In genomic region chr5:147512640-147513334, GRCh38 we compare ENCODE assay signal across 21 cellular contexts. TPM values are rescaled to one million over a fixed set of nuclear protein-coding genes. Genes with fewer than 3 reads are reported as not detected.
DNase-seq lines count a peak whose midpoint lies in the region; ATAC-seq and TF ChIP-seq lines count a peak whose summit lies in the region.
"Had no signal": no experiment of that assay in that cellular context is flagged by ENCODE, and none has a peak within 500 bp of the region (broad histone marks: within the 10 kb centered on the region; RNA-seq: fewer than 3 reads in every experiment).

No MANE protein-coding gene starts in this region.

- no peak overlapping the region for H3K9ac ChIP-seq in smooth muscle cell (ENCODE audit: low read depth)

- no peaks in the 10 kb centered on the region for H4K20me1 ChIP-seq in smooth muscle cell (ENCODE audit: low read depth)

- DNase-seq in NCI-H2196 (lab: John Stamatoyannopoulos, UW; ENCODE audit: unreplicated experiment) (peak; percentile 42), NCI-H2196 treated with DMSO at 0.1 percent for 48 hours (lab: John Stamatoyannopoulos, UW; ENCODE audit: unreplicated experiment) (no peak), LNCaP clone FGC (ENCODE audit: low read depth) (peak; percentile 51), NCI-H748 (lab: John Stamatoyannopoulos, UW; ENCODE audit: unreplicated experiment) (peak; percentile 94), prostate gland (ENCODE audit: low spot score) (peak; percentile 68), SIG-M5 (lab: John Stamatoyannopoulos, UW) (no peak), smooth muscle cell (lab: John Stamatoyannopoulos, UW; ENCODE audit: unreplicated experiment) (no peak)
- DNase-seq: activated CD4-positive, alpha-beta T cell treated with anti-CD3 and anti-CD28 coated beads for 48 hours; activated T-cell treated with anti-CD3 and anti-CD28 coated beads, Interleukin-2, amount 50 U/mL, for 24 hours; Caco-2; IMR-90; left ventricle myocardium superior; naive thymus-derived CD4-positive, alpha-beta T cell; NCI-H1105 treated with DMSO at 0.1 percent for 48 hours; NCI-H226; occipital lobe; RPMI8226; small intestine; stimulated activated CD4-positive, alpha-beta T cell treated with anti-CD3 and anti-CD28 coated beads, Interleukin-2, amount 100 ng/mL, for 24 hours had no signal

- H3K27me3 ChIP-seq in prostate gland (replicated peaks; ENCODE audit: insufficient read depth) (no peaks in the 10 kb centered on the region), smooth muscle cell (ENCODE audit: low read depth) (no peaks in the 10 kb centered on the region)

- peak overlapping the region; percentile 78 to 81 for H3K27ac ChIP-seq in prostate gland
- no peak overlapping the region for H3K27ac ChIP-seq in smooth muscle cell (ENCODE audit: low read depth)
- H3K27ac ChIP-seq: epithelial cell of prostate had no signal

- H3F3A ChIP-seq in smooth muscle cell (ENCODE audit: low read depth) = no peaks in the 10 kb centered on the region

- TF ChIP-seq POLR2A in prostate gland (IDR thresholded peaks at IDR 0.05) = no peak

- no peaks in the 10 kb centered on the region for H3K79me2 ChIP-seq in smooth muscle cell (ENCODE audit: low read depth)

- ATAC-seq in GM21526 (IDR thresholded peaks at IDR 0.05; ENCODE audit: low FRiP score, unreplicated experiment) = no peak
- ATAC-seq: left ventricle myocardium superior; naive thymus-derived CD4-positive, alpha-beta T cell had no signal

- H2AFZ ChIP-seq in smooth muscle cell (ENCODE audit: low read depth) = no peak overlapping the region

- no peak overlapping the region for H3K4me3 ChIP-seq in LNCaP clone FGC (ENCODE audit: low read depth, low read length)
- H3K4me3 ChIP-seq in prostate gland = no peak overlapping the region
- no peak overlapping the region for H3K4me3 ChIP-seq in smooth muscle cell

- 5% methylated on average over 3 of the region's 3 CpGs for WGBS in prostate gland
- WGBS in smooth muscle cell (ENCODE audit: low lambda C conversion rate) = 84% methylated on average over 3 of the region's 3 CpGs

- H3K4me1 ChIP-seq in prostate gland (replicated peaks) = peaks cover 11% of the 10 kb centered on the region
- peaks cover 30% of the 10 kb centered on the region for H3K4me1 ChIP-seq in smooth muscle cell (ENCODE audit: low read depth)

- TF ChIP-seq CTCF in LNCaP clone FGC (IDR thresholded peaks at IDR 0.05; ENCODE audit: control insufficient read depth, extremely low read depth, insufficient read depth) (peak; percentile 29), prostate gland (IDR thresholded peaks at IDR 0.05) (peak in 1 of 4 experiments; percentile 23), smooth muscle cell (IDR thresholded peaks at IDR 0.05; ENCODE audit: borderline replicate concordance, insufficient read depth, poor library complexity, severe bottlenecking) (no peak)

- H3K36me3 ChIP-seq in prostate gland = no peaks in the 10 kb centered on the region
- no peaks in the 10 kb centered on the region for H3K36me3 ChIP-seq in smooth muscle cell (ENCODE audit: low read depth)

- no peak overlapping the region for H3K4me2 ChIP-seq in smooth muscle cell

- intact Hi-C loops in prostate gland (cut with DNase I) = loop anchor here (5.0 kb wide), 1 partner anchor 40 kb away; no protein-coding TSS in a partner anchor

- H3K9me3 ChIP-seq in prostate gland (no peaks in the 10 kb centered on the region), smooth muscle cell (replicated peaks; ENCODE audit: low read depth) (no peaks in the 10 kb centered on the region)
- H3K9me3 ChIP-seq: Caco-2 had no signal

RNA-seq across cellular contexts. Expression of gene DPYSL3, which starts 2.9 kb away (rescaled TPM):
- total RNA-seq in prostate gland (100 to 1,000 TPM; 113 to 126 TPM), smooth muscle cell (121 and 124 TPM in 2 replicates)
- 63.8 and 65.5 TPM in 2 replicates for polyA plus RNA-seq in smooth muscle cell
- polyA plus RNA-seq: naive thymus-derived CD4-positive, alpha-beta T cell had no signal

Comparison
In these comparisons a context has a peak if more than half of its experiments do, and no peak if none do; other contexts are left out.
1. DNase-seq: peak in NCI-H2196 (single experiment), LNCaP clone FGC (single experiment), NCI-H748 (single experiment) and prostate gland (single experiment); none in NCI-H2196 treated with DMSO at 0.1 percent for 48 hours (single experiment), SIG-M5 (single experiment) and smooth muscle cell (single experiment).